21 cellular contexts compared by ENCODE assay signal in genomic region chr3:7410782-7411181, GRCh38.
"Had no signal": no experiment of that assay in that cellular context is flagged by ENCODE, and none has a peak within 500 bp of the region (broad histone marks: within the 10 kb centered on the region; RNA-seq: fewer than 3 reads in every experiment).

No MANE protein-coding gene starts in this region.

- DNase-seq: activated CD4-positive, alpha-beta T cell treated with anti-CD3 and anti-CD28 coated beads for 4 hours; activated CD4-positive, alpha-beta T cell treated with anti-CD3 and anti-CD28 coated beads, Interleukin-2, amount 50 U/mL, for 4 hours; activated naive CD4-positive, alpha-beta T cell; activated T-cell treated with anti-CD3 and anti-CD28 coated beads for 4 hours; activated T-cell treated with anti-CD3 and anti-CD28 coated beads, Interleukin-2, amount 50 U/mL, for 72 hours; anterior cingulate cortex; foreskin keratinocyte; heart left ventricle; hypothalamus; left cardiac atrium; left ventricle myocardium superior; naive B cell; nephron progenitor cell; right lobe of liver; stimulated activated CD4-positive, alpha-beta T cell treated with anti-CD3 and anti-CD28 coated beads, Interleukin-2, amount 100 ng/mL, for 48 hours; stimulated activated naive CD8-positive, alpha-beta T cell treated with anti-CD3 and anti-CD28 coated beads, Interleukin-15, Interleukin-2, amounts not matched to agents 100 U/mL and 50 U/mL, for 24 hours; T-helper 2 cell; trophoblast cell had no signal

- ATAC-seq: activated T-cell treated with anti-CD3 and anti-CD28 coated beads, Interleukin-2, amount 50 U/mL, for 72 hours; foreskin keratinocyte; heart left ventricle; left cardiac atrium; left ventricle myocardium superior; right lobe of liver; stimulated activated naive CD8-positive, alpha-beta T cell treated with anti-CD3 and anti-CD28 coated beads, Interleukin-15, Interleukin-2, amounts not matched to agents 100 U/mL and 50 U/mL, for 24 hours had no signal

- H3K4me3 ChIP-seq: coronary artery, esophagus muscularis mucosa, heart left ventricle, right lobe of liver, thoracic aorta had no signal
